33 cellular contexts compared by ENCODE assay signal in the genomic region with DNA sequence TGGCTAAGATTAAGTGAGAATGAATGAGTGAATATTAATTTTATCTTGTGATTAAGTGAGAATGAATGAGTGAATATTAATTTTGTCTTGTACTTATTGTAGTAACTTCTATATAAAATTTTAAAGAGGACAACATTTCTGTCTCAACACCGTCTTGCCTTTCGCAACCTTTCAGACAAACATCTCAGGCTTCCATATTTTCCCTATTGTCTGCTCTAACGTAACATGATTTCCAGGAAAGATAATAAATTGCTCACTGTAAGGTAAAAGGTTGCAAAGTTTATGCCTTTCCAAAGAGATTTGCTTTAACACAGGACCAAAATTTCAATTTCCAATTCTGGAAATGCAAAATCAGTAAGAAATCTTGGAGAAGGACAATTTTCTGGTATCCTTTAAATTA.
"Had no signal": no experiment of that assay in that cellular context is flagged by ENCODE, and none has a peak within 500 bp of the region (broad histone marks: within the 10 kb centered on the region; RNA-seq: fewer than 3 reads in every experiment).

No MANE protein-coding gene starts in this region.

- H3K27ac ChIP-seq: KMS-11 had no signal

- DNase-seq: Karpas-422, Kasumi-1, MG63, MM.1S, MV-4-11, NCI-H1048, NCI-H1092, NCI-H1092 treated with DMSO at 0.1 percent for 48 hours, NCI-H1105, NCI-H1105 treated with DMSO at 0.1 percent for 48 hours, NCI-H1417, NCI-H1417 treated with DMSO at 0.1 percent for 48 hours, NCI-H1436, NCI-H1436 treated with DMSO at 0.1 percent for 48 hours, NCI-H146, NCI-H1694, NCI-H1694 treated with DMSO at 0.1 percent for 48 hours, NCI-H187, NCI-H187 treated with DMSO at 0.1 percent for 48 hours, NCI-H1930, NCI-H2029, NCI-H2029 treated with DMSO at 0.1 percent for 48 hours, NCI-H2081, NCI-H2081 treated with DMSO at 0.1 percent for 48 hours, NCI-H2107, NCI-H2171, NCI-H2171 treated with DMSO at 0.1 percent for 48 hours, NCI-H2227 treated with DMSO at 0.1 percent for 48 hours, NCI-H345, NCI-H446, NCI-H446 treated with DMSO at 0.1 percent for 48 hours, NCI-H510A had no signal

- H3K36me3 ChIP-seq: MG63 had no signal

- H3K9me3 ChIP-seq: MG63 had no signal

- H3K4me3 ChIP-seq: MG63 had no signal

- H3K27me3 ChIP-seq: MG63 had no signal

- H3K4me2 ChIP-seq: KMS-11 had no signal

- H3K9ac ChIP-seq: KMS-11 had no signal
